In the genomic region with DNA sequence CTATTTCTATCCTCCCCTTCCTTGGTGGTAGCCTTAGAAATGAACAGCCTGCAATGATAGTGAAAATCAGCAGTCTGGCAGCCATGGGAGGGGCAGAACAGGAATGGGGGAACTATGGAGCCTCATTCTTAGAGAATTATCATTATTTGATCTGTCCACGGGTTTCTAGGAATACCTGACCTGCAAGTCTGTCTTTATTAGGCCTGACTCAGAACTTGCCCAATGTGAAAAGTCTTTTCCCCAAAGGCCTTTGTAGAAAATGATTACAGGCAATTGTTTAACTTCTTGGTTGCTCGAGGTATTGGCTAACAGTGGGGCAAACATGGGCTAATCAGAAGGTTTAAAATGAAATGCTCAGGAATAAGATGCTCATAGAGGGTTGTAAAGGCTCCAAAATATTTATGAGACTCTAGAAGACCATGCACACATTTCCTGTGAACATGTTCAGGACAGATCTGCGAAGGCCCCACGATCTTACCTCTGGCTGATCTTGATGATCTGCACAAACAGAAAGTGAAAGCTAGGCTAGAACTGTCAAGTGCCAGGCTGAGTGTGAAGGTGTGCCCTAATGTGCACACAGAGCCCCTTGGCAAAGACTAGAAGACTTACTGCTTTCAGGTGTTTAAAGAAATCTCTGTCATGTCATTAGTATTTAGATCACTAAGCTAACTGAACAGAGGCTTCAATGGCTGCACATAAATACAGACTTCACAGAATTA, we compare ENCODE assay signal across 1 cellular context.
TF ChIP-seq lines count a peak whose summit lies in the region.

No MANE protein-coding gene starts in this region.

TF ChIP-seq in HepG2, 621 proteins besides CTCF, POLR2A, EP300 and RAD21:
- TF ChIP-seq, protein P1, sequence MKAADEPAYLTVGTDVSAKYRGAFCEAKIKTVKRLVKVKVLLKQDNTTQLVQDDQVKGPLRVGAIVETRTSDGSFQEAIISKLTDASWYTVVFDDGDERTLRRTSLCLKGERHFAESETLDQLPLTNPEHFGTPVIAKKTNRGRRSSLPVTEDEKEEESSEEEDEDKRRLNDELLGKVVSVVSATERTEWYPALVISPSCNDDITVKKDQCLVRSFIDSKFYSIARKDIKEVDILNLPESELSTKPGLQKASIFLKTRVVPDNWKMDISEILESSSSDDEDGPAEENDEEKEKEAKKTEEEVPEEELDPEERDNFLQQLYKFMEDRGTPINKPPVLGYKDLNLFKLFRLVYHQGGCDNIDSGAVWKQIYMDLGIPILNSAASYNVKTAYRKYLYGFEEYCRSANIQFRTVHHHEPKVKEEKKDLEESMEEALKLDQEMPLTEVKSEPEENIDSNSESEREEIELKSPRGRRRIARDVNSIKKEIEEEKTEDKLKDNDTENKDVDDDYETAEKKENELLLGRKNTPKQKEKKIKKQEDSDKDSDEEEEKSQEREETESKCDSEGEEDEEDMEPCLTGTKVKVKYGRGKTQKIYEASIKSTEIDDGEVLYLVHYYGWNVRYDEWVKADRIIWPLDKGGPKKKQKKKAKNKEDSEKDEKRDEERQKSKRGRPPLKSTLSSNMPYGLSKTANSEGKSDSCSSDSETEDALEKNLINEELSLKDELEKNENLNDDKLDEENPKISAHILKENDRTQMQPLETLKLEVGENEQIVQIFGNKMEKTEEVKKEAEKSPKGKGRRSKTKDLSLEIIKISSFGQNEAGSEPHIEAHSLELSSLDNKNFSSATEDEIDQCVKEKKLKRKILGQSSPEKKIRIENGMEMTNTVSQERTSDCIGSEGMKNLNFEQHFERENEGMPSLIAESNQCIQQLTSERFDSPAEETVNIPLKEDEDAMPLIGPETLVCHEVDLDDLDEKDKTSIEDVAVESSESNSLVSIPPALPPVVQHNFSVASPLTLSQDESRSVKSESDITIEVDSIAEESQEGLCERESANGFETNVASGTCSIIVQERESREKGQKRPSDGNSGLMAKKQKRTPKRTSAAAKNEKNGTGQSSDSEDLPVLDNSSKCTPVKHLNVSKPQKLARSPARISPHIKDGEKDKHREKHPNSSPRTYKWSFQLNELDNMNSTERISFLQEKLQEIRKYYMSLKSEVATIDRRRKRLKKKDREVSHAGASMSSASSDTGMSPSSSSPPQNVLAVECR (CRISPR knock-in tag; IDR thresholded peaks at IDR 0.05; ENCODE audit: borderline replicate concordance) = no peak
- TF ChIP-seq, protein P2, sequence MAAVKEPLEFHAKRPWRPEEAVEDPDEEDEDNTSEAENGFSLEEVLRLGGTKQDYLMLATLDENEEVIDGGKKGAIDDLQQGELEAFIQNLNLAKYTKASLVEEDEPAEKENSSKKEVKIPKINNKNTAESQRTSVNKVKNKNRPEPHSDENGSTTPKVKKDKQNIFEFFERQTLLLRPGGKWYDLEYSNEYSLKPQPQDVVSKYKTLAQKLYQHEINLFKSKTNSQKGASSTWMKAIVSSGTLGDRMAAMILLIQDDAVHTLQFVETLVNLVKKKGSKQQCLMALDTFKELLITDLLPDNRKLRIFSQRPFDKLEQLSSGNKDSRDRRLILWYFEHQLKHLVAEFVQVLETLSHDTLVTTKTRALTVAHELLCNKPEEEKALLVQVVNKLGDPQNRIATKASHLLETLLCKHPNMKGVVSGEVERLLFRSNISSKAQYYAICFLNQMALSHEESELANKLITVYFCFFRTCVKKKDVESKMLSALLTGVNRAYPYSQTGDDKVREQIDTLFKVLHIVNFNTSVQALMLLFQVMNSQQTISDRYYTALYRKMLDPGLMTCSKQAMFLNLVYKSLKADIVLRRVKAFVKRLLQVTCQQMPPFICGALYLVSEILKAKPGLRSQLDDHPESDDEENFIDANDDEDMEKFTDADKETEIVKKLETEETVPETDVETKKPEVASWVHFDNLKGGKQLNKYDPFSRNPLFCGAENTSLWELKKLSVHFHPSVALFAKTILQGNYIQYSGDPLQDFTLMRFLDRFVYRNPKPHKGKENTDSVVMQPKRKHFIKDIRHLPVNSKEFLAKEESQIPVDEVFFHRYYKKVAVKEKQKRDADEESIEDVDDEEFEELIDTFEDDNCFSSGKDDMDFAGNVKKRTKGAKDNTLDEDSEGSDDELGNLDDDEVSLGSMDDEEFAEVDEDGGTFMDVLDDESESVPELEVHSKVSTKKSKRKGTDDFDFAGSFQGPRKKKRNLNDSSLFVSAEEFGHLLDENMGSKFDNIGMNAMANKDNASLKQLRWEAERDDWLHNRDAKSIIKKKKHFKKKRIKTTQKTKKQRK (IDR thresholded peaks at IDR 0.05; ENCODE audit: low read length) = no peak
- TF ChIP-seq ZNF432 (CRISPR knock-in tag; IDR thresholded peaks at IDR 0.05; ENCODE audit: borderline replicate concordance) (0 out of 2 replicates have a peak, but pooled peaks have one; percentile 54), GPN1 (CRISPR knock-in tag; IDR thresholded peaks at IDR 0.05; ENCODE audit: borderline replicate concordance) (no peak), PRMT3 (CRISPR knock-in tag; IDR thresholded peaks at IDR 0.05; ENCODE audit: borderline replicate concordance, low read depth) (no peak), ZNF33A (CRISPR knock-in tag; IDR thresholded peaks at IDR 0.05; ENCODE audit: borderline replicate concordance) (no peak), IRF2 (CRISPR knock-in tag; IDR thresholded peaks at IDR 0.05) (peak; percentile 80; the same call in 1 of the 2 replicates), ZBTB8A (CRISPR knock-in tag; IDR thresholded peaks at IDR 0.05; ENCODE audit: borderline replicate concordance, low read depth) (no peak), ZNF143 (CRISPR knock-in tag; IDR thresholded peaks at IDR 0.05) (no peak)
